ENCODE assay signal across 8 cellular contexts in genomic region chr3:177197934-177198484, GRCh38. TPM values are rescaled to one million over a fixed set of nuclear protein-coding genes. Genes with fewer than 3 reads are reported as not detected.
A peak's percentile ranks its signal among the peaks of the same experiment; 100 is the strongest.
DNase-seq lines count a peak whose midpoint lies in the region; ATAC-seq and TF ChIP-seq lines count a peak whose summit lies in the region.

No MANE protein-coding gene starts in this region.

- no peak for ATAC-seq in HG03175 (IDR thresholded peaks at IDR 0.05; ENCODE audit: unreplicated experiment)

- H3K27me3 ChIP-seq in Caco-2 (replicated peaks; ENCODE audit: control insufficient read depth, insufficient read depth, low read length) (no peaks in the 10 kb centered on the region), breast epithelium (no peaks in the 10 kb centered on the region), mononuclear cell (ENCODE audit: insufficient read depth, low read length) (no peaks in the 10 kb centered on the region)

- H3K4me3 ChIP-seq in Caco-2 (ENCODE audit: low read depth, low read length) (peak overlapping the region; percentile 52), LNCaP clone FGC (ENCODE audit: low read depth, low read length) (peak overlapping the region; percentile 53), breast epithelium (peak overlapping the region; percentile 93 to 98 (median 97)), mononuclear cell (ENCODE audit: low read length) (peak overlapping the region; percentile 39)

- peak overlapping the region; percentile 66 for H3K4me3 Mint-ChIP-seq in Caco-2 (ENCODE audit: unreplicated experiment)

- DNase-seq in Caco-2 (no peak), LNCaP clone FGC (ENCODE audit: low read depth) (no peak), breast epithelium (ENCODE audit: low spot score in 2 of 2) (no peak), NCI-H1930 (lab: John Stamatoyannopoulos, UW) (no peak), GM13977 (ENCODE audit: low spot score) (no peak), NCI-H2081 (lab: John Stamatoyannopoulos, UW) (no peak)

- H3K4me1 ChIP-seq in Caco-2 (peaks cover 18% of the 10 kb centered on the region), breast epithelium (no peaks in the 10 kb centered on the region), mononuclear cell (ENCODE audit: insufficient read depth, low read length) (peaks cover 48% of the 10 kb centered on the region)

- TF ChIP-seq CTCF in Caco-2 (IDR thresholded peaks at IDR 0.05; ENCODE audit: insufficient read depth in 1 of 2, low read depth in 1 of 2, low read length in 1 of 2, severe bottlenecking in 1 of 2, unreplicated experiment in 1 of 2) (no peak), LNCaP clone FGC (IDR thresholded peaks at IDR 0.05; ENCODE audit: control insufficient read depth, extremely low read depth, insufficient read depth) (no peak), breast epithelium (IDR thresholded peaks at IDR 0.05) (no peak), GM13977 (IDR thresholded peaks at IDR 0.05; ENCODE audit: extremely low read depth, insufficient read depth, missing control alignments) (no peak)

- H3K27me3 Mint-ChIP-seq in Caco-2 (ENCODE audit: insufficient read depth, unreplicated experiment), result no peaks in the 10 kb centered on the region

- TF ChIP-seq POLR2A in breast epithelium (IDR thresholded peaks at IDR 0.05), result no peak

- H3K36me3 Mint-ChIP-seq in Caco-2 (ENCODE audit: insufficient read depth, unreplicated experiment), result peaks cover 22% of the 10 kb centered on the region

- POLR2A ChIA-PET in Caco-2 (lab: Charles Lee), result interaction anchor here (0.7 to 1.6 kb wide), 5 partner anchors 16 to 162 kb away, joined by 3 to 23 read pairs (median 9); no protein-coding TSS in a partner anchor

- H3K27ac ChIP-seq in breast epithelium, result peak overlapping the region; percentile 99 to 100

- BruUV-seq in Caco-2 (replicated peaks; lab: Mats Ljungman, UMichigan), result TSS peak; percentile 95

- no peaks in the 10 kb centered on the region for H3K9me3 Mint-ChIP-seq in Caco-2 (ENCODE audit: unreplicated experiment)

- H3K9me3 ChIP-seq in Caco-2, result no peaks in the 10 kb centered on the region
- H3K9me3 ChIP-seq in breast epithelium, result no peaks in the 10 kb centered on the region
- H3K9me3 ChIP-seq in mononuclear cell (ENCODE audit: low read depth, low read length), result no peaks in the 10 kb centered on the region

- intact Hi-C loops in Caco-2 (cut with micrococcal nuclease; ENCODE audit: unreplicated experiment), result loop anchor here (1.0 to 10.0 kb wide), 6 partner anchors 84 to 1187 kb away; no protein-coding TSS in a partner anchor
- intact Hi-C loops in breast epithelium (cut with DNase I; ENCODE audit: low total_unique reads), result loop anchor here (5.0 kb wide), 1 partner anchor 159 kb away; no protein-coding TSS in a partner anchor

- CTCF ChIA-PET in Caco-2 (lab: Charles Lee), result interaction anchor here (0.7 to 1.1 kb wide), 2 partner anchors 160 to 162 kb away, joined by 7 to 8 read pairs; no protein-coding TSS in a partner anchor

- peaks cover 17% of the 10 kb centered on the region for H3K4me1 Mint-ChIP-seq in Caco-2 (ENCODE audit: low read depth, unreplicated experiment)

- in situ Hi-C loops in GM13977 (cut with MboI; ENCODE audit: low pct_unique_long_range_greater_than_20kb, low sequenced_read_pairs, unreplicated experiment), result no loop called here

- H3K27ac Mint-ChIP-seq in Caco-2 (ENCODE audit: unreplicated experiment), result peak overlapping the region; percentile 69

- H3K36me3 ChIP-seq in Caco-2 (ENCODE audit: control insufficient read depth, insufficient read depth, low read length), result no peaks in the 10 kb centered on the region
- H3K36me3 ChIP-seq in breast epithelium, result no peaks in the 10 kb centered on the region

RNA-seq across cellular contexts. Expression of gene TBL1XR1, which starts 0.7 kb away (rescaled TPM):
- total RNA-seq in Caco-2 (2022) (127 and 140 TPM in 2 replicates), breast epithelium (100 to 1,000 TPM in 2 of 3 donors, 10 to 100 TPM in 1; 92.8 to 147 (median 111) TPM), mononuclear cell (66.2 TPM)

Comparison
In these comparisons a context has a peak if more than half of its experiments do, and no peak if none do; other contexts are left out.
1. H3K4me3 ChIP-seq: peak in every context shown above with its lines; median percentile 97 in breast epithelium; 53 in LNCaP clone FGC; 52 in Caco-2; 39 in mononuclear cell.